In genomic region chrX:40106677-40107290, GRCh38 we compare ENCODE assay signal across 8 cellular contexts. TPM values are rescaled to one million over a fixed set of nuclear protein-coding genes. Genes with fewer than 3 reads are reported as not detected.
A peak's percentile ranks its signal among the peaks of the same experiment; 100 is the strongest.
DNase-seq lines count a peak whose midpoint lies in the region; ATAC-seq and TF ChIP-seq lines count a peak whose summit lies in the region.

No MANE protein-coding gene starts in this region.

- intact Hi-C loops in CD8-positive, alpha-beta T cell (cut with DNase I, micrococcal nuclease) = loop anchor here (2.0 to 5.0 kb wide), 2 partner anchors 36 to 46 kb away; no protein-coding TSS in a partner anchor
- intact Hi-C loops in dorsolateral prefrontal cortex (cut with DNase I) = loop anchor here (1.0 to 10.0 kb wide), 7 partner anchors 9 to 1302 kb away; partner anchors contain the start of genes BCOR (in 1 of the 2) and MID1IP1 (in 1 of the 2)

- no CpG with 5 or more reads among the region's 35 CpGs for WGBS in neuronal stem cell (ENCODE audit: extremely low coverage in 2 of 2, insufficient read length in 2 of 2, insufficient replicate concordance in 1 of 2), 2 donors

- H3K9ac ChIP-seq in neuronal stem cell (ENCODE audit: low read depth, low read length, poor library complexity) = no peak overlapping the region

- no peak overlapping the region for H2AK5ac ChIP-seq in neuronal stem cell (ENCODE audit: low read depth, low read length)

- no peaks in the 10 kb centered on the region for H3K9me3 ChIP-seq in CD8-positive, alpha-beta T cell (ENCODE audit: low read length)
- no peaks in the 10 kb centered on the region for H3K9me3 ChIP-seq in neuronal stem cell (replicated peaks in 1 of 2; ENCODE audit: control insufficient read depth in 2 of 2, insufficient read depth in 1 of 2, low read depth in 1 of 2, low read length in 2 of 2)

- CTCF ChIA-PET in CD8-positive, alpha-beta T cell (lab: Charles Lee) = no interaction called here

- peak overlapping the region; percentile 84 for H3K4me3 Mint-ChIP-seq in CD8-positive, alpha-beta T cell

- peaks cover 5% of the 10 kb centered on the region for H3K79me1 ChIP-seq in neuronal stem cell (ENCODE audit: low read depth, low read length)

- no peak overlapping the region for H4K8ac ChIP-seq in neuronal stem cell (ENCODE audit: low read depth, low read length)

- peak overlapping the region; percentile 91 for H3K18ac ChIP-seq in neuronal stem cell (ENCODE audit: low read length)

- no peak overlapping the region for H3K23ac ChIP-seq in neuronal stem cell (ENCODE audit: low read depth, low read length, poor library complexity)

- no peaks in the 10 kb centered on the region for H3K27me3 ChIP-seq in CD8-positive, alpha-beta T cell (ENCODE audit: insufficient read depth, low read length)
- H3K27me3 ChIP-seq in dorsolateral prefrontal cortex (peaks cover 0 to 98% (median 60%) of the 10 kb centered on the region in 45 donors), neuronal stem cell (ENCODE audit: control insufficient read depth in 3 of 3, insufficient read depth in 3 of 3, low read depth in 1 of 3, low read length in 3 of 3) (peaks cover 0 to 15% (median 0%) of the 10 kb centered on the region in 3 experiments)

- peak overlapping the region; percentile 52 for H3K4me3 ChIP-seq in CD8-positive, alpha-beta T cell (ENCODE audit: low read depth, low read length)
- peak overlapping the region; percentile 42 for H3K4me3 ChIP-seq in LNCaP clone FGC (ENCODE audit: low read depth, low read length)
- peak overlapping the region; percentile 24 to 75 (median 58) for H3K4me3 ChIP-seq in dorsolateral prefrontal cortex
- H3K4me3 ChIP-seq in neuronal stem cell (ENCODE audit: low read length in 2 of 2) = peak overlapping the region; percentile 46 to 61

- no peak overlapping the region for H2BK15ac ChIP-seq in neuronal stem cell (ENCODE audit: low read length)

- TF ChIP-seq CTCF in CD8-positive, alpha-beta T cell (IDR thresholded peaks at IDR 0.05) = no peak
- TF ChIP-seq CTCF in LNCaP clone FGC (IDR thresholded peaks at IDR 0.05; ENCODE audit: control insufficient read depth, extremely low read depth, insufficient read depth) = no peak
- TF ChIP-seq CTCF in dorsolateral prefrontal cortex (IDR thresholded peaks at IDR 0.05 in 54 of 56, conservative IDR thresholded peaks at IDR 0.05 in 2 of 56; ENCODE audit: low read depth in 1 of 56, partially characterized antibody in 56 of 56) = no peak

- H3K4me2 ChIP-seq in neuronal stem cell (ENCODE audit: insufficient read depth, low read length, poor library complexity, severe bottlenecking) = peak overlapping the region; percentile 56

- H2AFZ ChIP-seq in neuronal stem cell (ENCODE audit: low read length) = peak overlapping the region; percentile 62

- H3K4me1 Mint-ChIP-seq in CD8-positive, alpha-beta T cell (ENCODE audit: low read depth) = peaks cover 13% of the 10 kb centered on the region

- no peaks in the 10 kb centered on the region for H3K36me3 ChIP-seq in CD8-positive, alpha-beta T cell (ENCODE audit: insufficient read depth, low read length)
- no peaks in the 10 kb centered on the region for H3K36me3 ChIP-seq in neuronal stem cell (replicated peaks in 1 of 2; ENCODE audit: control insufficient read depth in 2 of 2, insufficient read depth in 2 of 2, low read length in 2 of 2)

- H3K27ac ChIP-seq in CD8-positive, alpha-beta T cell (ENCODE audit: low read depth, low read length) = no peak overlapping the region
- peak overlapping the region in 53 of 59 donors; percentile 12 to 92 (median 84) for H3K27ac ChIP-seq in dorsolateral prefrontal cortex
- no peak overlapping the region for H3K27ac ChIP-seq in neuronal stem cell (replicated peaks; ENCODE audit: low read length)

- no peak overlapping the region for H3K14ac ChIP-seq in neuronal stem cell (ENCODE audit: low read length)

- no peaks in the 10 kb centered on the region for H3K36me3 Mint-ChIP-seq in CD8-positive, alpha-beta T cell

- no peak overlapping the region for H4K91ac ChIP-seq in neuronal stem cell (ENCODE audit: low read depth, low read length, poor library complexity)

- H3K9me3 Mint-ChIP-seq in CD8-positive, alpha-beta T cell = no peaks in the 10 kb centered on the region

- H3K27ac Mint-ChIP-seq in CD8-positive, alpha-beta T cell = peak overlapping the region; percentile 52

- no peak overlapping the region for H2BK120ac ChIP-seq in neuronal stem cell (ENCODE audit: low read depth, low read length)

- H3K27me3 Mint-ChIP-seq in CD8-positive, alpha-beta T cell (ENCODE audit: low read depth) = no peaks in the 10 kb centered on the region

- peaks cover 15% of the 10 kb centered on the region for H3K4me1 ChIP-seq in CD8-positive, alpha-beta T cell (ENCODE audit: insufficient read depth, low read length)
- peaks cover 11 to 19% of the 10 kb centered on the region in 2 donors for H3K4me1 ChIP-seq in neuronal stem cell (ENCODE audit: control insufficient read depth in 2 of 2, insufficient read depth in 1 of 2, low read depth in 1 of 2, low read length in 2 of 2)

- H3K4ac ChIP-seq in neuronal stem cell (ENCODE audit: low read length) = no peak overlapping the region

- H2BK5ac ChIP-seq in neuronal stem cell (ENCODE audit: low read length) = no peak overlapping the region

- POLR2A ChIA-PET in CD8-positive, alpha-beta T cell (lab: Charles Lee) = interaction anchor here (0.9 to 1.1 kb wide), 3 partner anchors 9 to 62 kb away, joined by 3 to 5 read pairs (median 3); partner anchors contain the start of gene BCOR

- no peak overlapping the region for H2BK12ac ChIP-seq in neuronal stem cell (ENCODE audit: low read length)

- no peak for DNase-seq in CD8-positive, alpha-beta T cell
- no peak for DNase-seq in LNCaP clone FGC (ENCODE audit: low read depth)
- no peak for DNase-seq in dorsolateral prefrontal cortex
- DNase-seq in neuronal stem cell (ENCODE audit: low spot score) = no peak
- no peak for DNase-seq in activated CD4-positive, alpha-beta T cell treated with anti-CD3 and anti-CD28 coated beads for 1 hour

- no peak for ATAC-seq in CD8-positive, alpha-beta T cell
- no peak for ATAC-seq in GM18909 (IDR thresholded peaks at IDR 0.05; ENCODE audit: poor library complexity, unreplicated experiment)
- ATAC-seq in HG02642 (IDR thresholded peaks at IDR 0.05; ENCODE audit: poor library complexity, unreplicated experiment) = no peak
- ATAC-seq in HG03039 (IDR thresholded peaks at IDR 0.05; ENCODE audit: unreplicated experiment) = no peak

RNA-seq across cellular contexts. Expression of gene BCOR, which starts 9.0 kb away (rescaled TPM):
- 10 to 100 TPM; 35.5 to 38.5 TPM for total RNA-seq in CD8-positive, alpha-beta T cell
- 10 to 100 TPM; 10.5 to 38.3 (median 19.7) TPM for total RNA-seq in dorsolateral prefrontal cortex
- 5.4 TPM for polyA plus RNA-seq in neuronal stem cell (2013, experiment 1 of 2)
- 5.2 TPM for polyA plus RNA-seq in neuronal stem cell (2013, experiment 2 of 2)

Comparison
In these comparisons a context has a peak if more than half of its experiments do, and no peak if none do; other contexts are left out.
1. H3K27ac ChIP-seq: peak in dorsolateral prefrontal cortex (53 of 59); none in CD8-positive, alpha-beta T cell (single experiment) and neuronal stem cell (single experiment).
2. Peak in every context shown above with its lines, with median percentiles within 50 percentile points of each other: H3K4me3 ChIP-seq.